In the genomic region with DNA sequence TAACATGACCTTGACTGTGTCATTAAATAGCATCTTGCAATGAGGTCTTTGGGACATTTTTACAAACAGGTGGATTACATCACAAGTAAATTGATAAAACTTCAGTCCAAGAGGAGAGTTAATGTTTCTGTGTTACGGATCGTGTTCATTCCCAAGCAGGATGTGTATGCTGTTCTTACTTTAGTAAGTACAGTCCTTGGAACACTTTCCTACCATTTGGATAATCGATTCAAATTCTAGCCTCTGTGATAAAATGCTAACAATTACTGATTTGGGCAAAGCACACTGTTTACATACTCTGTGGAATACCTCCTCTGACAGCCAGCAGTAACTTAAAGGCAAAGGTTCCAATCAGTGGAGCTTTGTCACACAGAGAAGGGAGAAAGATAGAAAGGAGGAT, we compare ENCODE assay signal across 18 cellular contexts.
DNase-seq lines count a peak whose midpoint lies in the region; ATAC-seq and TF ChIP-seq lines count a peak whose summit lies in the region.
"Had no signal": no experiment of that assay in that cellular context is flagged by ENCODE, and none has a peak within 500 bp of the region (broad histone marks: within the 10 kb centered on the region; RNA-seq: fewer than 3 reads in every experiment).

No MANE protein-coding gene starts in this region.

- ATAC-seq in body of pancreas = peak; percentile 27
- ATAC-seq: CD8-positive, alpha-beta T cell; GM23338 had no signal

- H3K4me1 ChIP-seq in body of pancreas = peaks cover 9% of the 10 kb centered on the region
- H3K4me1 ChIP-seq: BLaER1, Caco-2, HAP-1 had no signal

- intact Hi-C loops in body of pancreas (cut with DNase I) = no loop called here

- no peaks in the 10 kb centered on the region for H3K9me3 Mint-ChIP-seq in progenitor cell of endocrine pancreas (ENCODE audit: low read depth)
- H3K9me3 Mint-ChIP-seq: CD8-positive, alpha-beta T cell; GM23338 had no signal

- TF ChIP-seq CTCF in body of pancreas (IDR thresholded peaks at IDR 0.05) (no peak), progenitor cell of endocrine pancreas (IDR thresholded peaks at IDR 0.05; ENCODE audit: unreplicated experiment) (no peak)

- no peak overlapping the region for H3K4me3 Mint-ChIP-seq in progenitor cell of endocrine pancreas (ENCODE audit: low read depth)
- H3K4me3 Mint-ChIP-seq: B cell; CD4-positive, CD25-positive, alpha-beta regulatory T cell; CD8-positive, alpha-beta T cell; GM23338 had no signal

- H3K36me3 Mint-ChIP-seq in progenitor cell of endocrine pancreas (ENCODE audit: insufficient read depth) = no peaks in the 10 kb centered on the region
- H3K36me3 Mint-ChIP-seq: CD4-positive, CD25-positive, alpha-beta regulatory T cell; CD8-positive, alpha-beta T cell had no signal

- no peak overlapping the region for H3K4me3 ChIP-seq in body of pancreas
- H3K4me3 ChIP-seq: BLaER1, GM23338, HAP-1 had no signal

- TF ChIP-seq POLR2A in body of pancreas (IDR thresholded peaks at IDR 0.05) = no peak

- DNase-seq in NCI-H526 (lab: John Stamatoyannopoulos, UW) = peak; percentile 32 to 37
- DNase-seq in body of pancreas = no peak
- peak; percentile 53 for DNase-seq in left kidney (ENCODE audit: low read depth, low spot score)
- no peak for DNase-seq in progenitor cell of endocrine pancreas (ENCODE audit: low spot score, unreplicated experiment)
- DNase-seq in DMS53 (lab: John Stamatoyannopoulos, UW) = no peak
- no peak for DNase-seq in DMS 273 (lab: John Stamatoyannopoulos, UW; ENCODE audit: unreplicated experiment)
- no peak for DNase-seq in AG08396 (ENCODE audit: low spot score)
- DNase-seq: Caco-2; CD4-positive, CD25-positive, alpha-beta regulatory T cell; CD8-positive, alpha-beta T cell; DMS 273 treated with DMSO at 0.1 percent for 48 hours; DMS79 treated with DMSO at 0.1 percent for 48 hours; GF-D8 had no signal

- H3K27ac Mint-ChIP-seq in progenitor cell of endocrine pancreas = peak overlapping the region; percentile 84
- H3K27ac Mint-ChIP-seq: B cell; CD4-positive, CD25-positive, alpha-beta regulatory T cell; CD8-positive, alpha-beta T cell; GM23338 had no signal

- 13 to 29% methylated on average over 3 of the region's 3 CpGs for WGBS in body of pancreas, 2 donors

- H3K27me3 Mint-ChIP-seq in progenitor cell of endocrine pancreas = no peaks in the 10 kb centered on the region
- H3K27me3 Mint-ChIP-seq: B cell; CD4-positive, CD25-positive, alpha-beta regulatory T cell had no signal

- no peaks in the 10 kb centered on the region for H3K27me3 ChIP-seq in body of pancreas
- H3K27me3 ChIP-seq: BLaER1 had no signal

- H3K36me3 ChIP-seq in body of pancreas (replicated peaks in 1 of 2; ENCODE audit: insufficient read depth in 1 of 2, low read depth in 2 of 2) = no peaks in the 10 kb centered on the region
- H3K36me3 ChIP-seq: BLaER1, HAP-1 had no signal

- no peaks in the 10 kb centered on the region for H3K9me3 ChIP-seq in body of pancreas
- H3K9me3 ChIP-seq: BLaER1, Caco-2, HAP-1 had no signal

- peaks cover 14% of the 10 kb centered on the region for H3K4me1 Mint-ChIP-seq in progenitor cell of endocrine pancreas (ENCODE audit: low read depth)
- H3K4me1 Mint-ChIP-seq: B cell; CD4-positive, CD25-positive, alpha-beta regulatory T cell had no signal

- H3K27ac ChIP-seq in body of pancreas = no peak overlapping the region
- H3K27ac ChIP-seq: BLaER1, C4-2B had no signal

Comparison
In these comparisons a context has a peak if more than half of its experiments do, and no peak if none do; other contexts are left out.
1. DNase-seq: peak in NCI-H526 (2 of 2) and left kidney (single experiment); none in body of pancreas (0 of 4), progenitor cell of endocrine pancreas (single experiment), DMS53 (single experiment), DMS 273 (single experiment) and AG08396 (single experiment).